ENCODE assay signal across 11 cellular contexts in genomic region chr13:73717632-73718031, GRCh38.
DNase-seq lines count a peak whose midpoint lies in the region; FAIRE-seq lines count a peak whose summit lies in the region.
"Had no signal": no experiment of that assay in that cellular context is flagged by ENCODE, and none has a peak within 500 bp of the region (broad histone marks: within the 10 kb centered on the region; RNA-seq: fewer than 3 reads in every experiment).

No MANE protein-coding gene starts in this region.

- CTCF ChIA-PET in CD4-positive, alpha-beta memory T cell (lab: Charles Lee; ENCODE audit: partially characterized antibody), result interaction anchor here (0.7 to 2.4 kb wide), 9 partner anchors 12 to 660 kb away, joined by 3 to 13 read pairs (median 5); partner anchors contain the start of gene KLF5

- peak overlapping the region; percentile 58 to 94 (median 84) for H3K27ac Mint-ChIP-seq in CD4-positive, alpha-beta memory T cell
- H3K27ac Mint-ChIP-seq in activated naive CD8-positive, alpha-beta T cell, result peak overlapping the region; percentile 87

- H3K27ac ChIP-seq in CD4-positive, alpha-beta memory T cell (ENCODE audit: low read depth, low read length), result no peak overlapping the region

- DNase-seq in CD4-positive, alpha-beta memory T cell, result peak in 4 of 5 donors; percentile 12 to 51 (median 18)
- DNase-seq in HT1080 (ENCODE audit: low read depth) (peak; percentile 29), occipital lobe (lab: John Stamatoyannopoulos, UW) (no peak), inferior parietal cortex (ENCODE audit: extremely low spot score) (no peak), activated gamma-delta T cell treated with Interleukin-2 at 50 U/mL for 16 hours (no peak), NCI-H748 (lab: John Stamatoyannopoulos, UW; ENCODE audit: unreplicated experiment) (no peak)
- DNase-seq: islet precursor cell, NCI-H2107 had no signal

- H3K4me1 ChIP-seq in CD4-positive, alpha-beta memory T cell (ENCODE audit: insufficient read depth, low read length), result peaks cover 59% of the 10 kb centered on the region

- no peaks in the 10 kb centered on the region for H3K27me3 Mint-ChIP-seq in CD4-positive, alpha-beta memory T cell
- H3K27me3 Mint-ChIP-seq in activated naive CD8-positive, alpha-beta T cell, result no peaks in the 10 kb centered on the region

- no peaks in the 10 kb centered on the region for H3K27me3 ChIP-seq in CD4-positive, alpha-beta memory T cell (ENCODE audit: insufficient read depth, low read length)

- FAIRE-seq in islet of Langerhans (lab: Jason Lieb, UNC), result peak; percentile 86

- no peaks in the 10 kb centered on the region for H3K9me3 ChIP-seq in CD4-positive, alpha-beta memory T cell (ENCODE audit: control insufficient read depth in 1 of 2, low read length in 2 of 2)

- no peaks in the 10 kb centered on the region for H3K36me3 ChIP-seq in CD4-positive, alpha-beta memory T cell (ENCODE audit: insufficient read depth, low read length)

- peaks cover 58 to 84% (median 73%) of the 10 kb centered on the region in 4 donors for H3K4me1 Mint-ChIP-seq in CD4-positive, alpha-beta memory T cell
- H3K4me1 Mint-ChIP-seq in activated naive CD8-positive, alpha-beta T cell (ENCODE audit: low read depth), result peaks cover 68% of the 10 kb centered on the region

- H3K4me3 Mint-ChIP-seq in CD4-positive, alpha-beta memory T cell, result peak overlapping the region in 7 of 8 donors; percentile 4 to 56 (median 39)
- peak overlapping the region; percentile 64 for H3K4me3 Mint-ChIP-seq in activated naive CD8-positive, alpha-beta T cell

- intact Hi-C loops in CD4-positive, alpha-beta memory T cell (cut with micrococcal nuclease), result loop anchor here (2.0 to 10.0 kb wide), 3 partner anchors 935 to 1607 kb away; partner anchors contain the start of gene PIBF1

- POLR2A ChIA-PET in CD4-positive, alpha-beta memory T cell (lab: Charles Lee; ENCODE audit: partially characterized antibody), result interaction anchor here (0.5 to 5.1 kb wide), 5 partner anchors 15 to 659 kb away, joined by 3 to 30 read pairs (median 4); partner anchors contain the start of gene KLF5

- peaks cover 26 to 39% of the 10 kb centered on the region in 2 donors for H3K36me3 Mint-ChIP-seq in CD4-positive, alpha-beta memory T cell
- H3K36me3 Mint-ChIP-seq in activated naive CD8-positive, alpha-beta T cell, result peaks cover 22% of the 10 kb centered on the region

- no peaks in the 10 kb centered on the region for H3K9me3 Mint-ChIP-seq in CD4-positive, alpha-beta memory T cell
- no peaks in the 10 kb centered on the region for H3K9me3 Mint-ChIP-seq in activated naive CD8-positive, alpha-beta T cell (ENCODE audit: low read depth)

- H3K4me3 ChIP-seq in CD4-positive, alpha-beta memory T cell (ENCODE audit: low read length in 2 of 2), result no peak overlapping the region
- H3K4me3 ChIP-seq: skin epidermis had no signal

Comparison
In these comparisons a context has a peak if more than half of its experiments do, and no peak if none do; other contexts are left out.
1. DNase-seq: peak in CD4-positive, alpha-beta memory T cell (4 of 5) and HT1080 (single experiment); none in occipital lobe (single experiment), inferior parietal cortex (single experiment), activated gamma-delta T cell treated with Interleukin-2 at 50 U/mL for 16 hours (single experiment) and NCI-H748 (single experiment).